In genomic region chr10:119105899-119106298, GRCh38 we compare ENCODE assay signal across 7 cellular contexts. TPM values are rescaled to one million over a fixed set of nuclear protein-coding genes. Genes with fewer than 3 reads are reported as not detected.
DNase-seq lines count a peak whose midpoint lies in the region; ATAC-seq and TF ChIP-seq lines count a peak whose summit lies in the region.
"Not testable (repeated sequence)": the region's sequence is repeated elsewhere in the genome, so short reads cannot be mapped to it uniquely, and the experiment has no call there.

No MANE protein-coding gene starts in this region.

- not testable (repeated sequence) for ATAC-seq in CD4-positive, alpha-beta T cell (ENCODE audit: poor library complexity); activated naive CD8-positive, alpha-beta T cell treated with anti-CD3 and anti-CD28 coated beads, Interleukin-2, amount 10 ng/mL, durations not matched to agents 7 days and 5 days (ENCODE audit: low read depth)

- intact Hi-C loops in CD4-positive, alpha-beta T cell (cut with DNase I, micrococcal nuclease): loop anchor here in 1 of 2 experiments (2.0 to 10.0 kb wide), 2 partner anchors 59 to 619 kb away; partner anchors contain the start of genes INPP5F and SFXN4

- not testable (repeated sequence) for H3F3A ChIP-seq in SK-N-SH (replicated peaks; ENCODE audit: insufficient read depth)

- peaks cover 25% of the 10 kb centered on the region for H3K36me3 Mint-ChIP-seq in CD4-positive, alpha-beta T cell (ENCODE audit: low read depth)
- peaks cover 23% of the 10 kb centered on the region for H3K36me3 Mint-ChIP-seq in activated CD4-positive, alpha-beta memory T cell treated with anti-CD3 and anti-CD28 coated beads, Interleukin-2, amount 10 ng/mL, durations not matched to agents 7 days and 5 days (ENCODE audit: low read depth)
- H3K36me3 Mint-ChIP-seq in activated naive CD8-positive, alpha-beta T cell treated with anti-CD3 and anti-CD28 coated beads, Interleukin-2, amount 10 ng/mL, durations not matched to agents 7 days and 5 days: not testable (repeated sequence)

- not testable (repeated sequence) for H3K27me3 ChIP-seq in CD4-positive, alpha-beta T cell (ENCODE audit: control insufficient read depth, insufficient read depth, low read length); SK-N-SH (ENCODE audit: insufficient read depth); hepatocyte; neutrophil

- not testable (repeated sequence) for H3K9me3 Mint-ChIP-seq in CD4-positive, alpha-beta T cell; activated CD4-positive, alpha-beta memory T cell treated with anti-CD3 and anti-CD28 coated beads, Interleukin-2, amount 10 ng/mL, durations not matched to agents 7 days and 5 days; activated naive CD8-positive, alpha-beta T cell treated with anti-CD3 and anti-CD28 coated beads, Interleukin-2, amount 10 ng/mL, durations not matched to agents 7 days and 5 days

- not testable (repeated sequence) for H3K9me2 ChIP-seq in SK-N-SH; hepatocyte (replicated peaks; ENCODE audit: insufficient read depth)

- TF ChIP-seq EP300 in SK-N-SH (IDR thresholded peaks at IDR 0.05; ENCODE audit: borderline replicate concordance in 1 of 2, low read depth in 1 of 2, low read length in 1 of 2): not testable (repeated sequence)

- peaks cover 55% of the 10 kb centered on the region for H3K36me3 ChIP-seq in KOPT-K1 (ENCODE audit: insufficient read depth, low read length)
- peaks cover 3 to 38% of the 10 kb centered on the region in 2 experiments for H3K36me3 ChIP-seq in SK-N-SH (replicated peaks in 1 of 2; ENCODE audit: control insufficient read depth in 1 of 2, insufficient read depth in 2 of 2, low read length in 1 of 2)
- H3K36me3 ChIP-seq in hepatocyte (replicated peaks; ENCODE audit: insufficient read depth, low read depth): not testable (repeated sequence)
- H3K36me3 ChIP-seq in neutrophil: peaks cover 26% of the 10 kb centered on the region

- not testable (repeated sequence) for TF ChIP-seq CTCF in CD4-positive, alpha-beta T cell (IDR thresholded peaks at IDR 0.05); SK-N-SH (IDR thresholded peaks at IDR 0.05); hepatocyte (IDR thresholded peaks at IDR 0.05; ENCODE audit: poor library complexity); neutrophil (IDR thresholded peaks at IDR 0.05)

- not testable (repeated sequence) for TF ChIP-seq RAD21 in SK-N-SH (IDR thresholded peaks at IDR 0.05; ENCODE audit: low read length)

- not testable (repeated sequence) for H3K27ac Mint-ChIP-seq in CD4-positive, alpha-beta T cell; activated CD4-positive, alpha-beta memory T cell treated with anti-CD3 and anti-CD28 coated beads, Interleukin-2, amount 10 ng/mL, durations not matched to agents 7 days and 5 days; activated naive CD8-positive, alpha-beta T cell treated with anti-CD3 and anti-CD28 coated beads, Interleukin-2, amount 10 ng/mL, durations not matched to agents 7 days and 5 days

- CTCF ChIA-PET in CD4-positive, alpha-beta T cell (lab: Charles Lee); activated CD4-positive, alpha-beta memory T cell treated with anti-CD3 and anti-CD28 coated beads, Interleukin-2, amount 10 ng/mL, durations not matched to agents 7 days and 5 days (lab: Charles Lee): not testable (repeated sequence)
- CTCF ChIA-PET in SK-N-SH (lab: Yijun Ruan, JAX): interaction anchor here (0.8 kb wide), 1 partner anchor 27 kb away, joined by 3 read pairs; no protein-coding TSS in a partner anchor

- not testable (repeated sequence) for H3K27ac ChIP-seq in CD4-positive, alpha-beta T cell (ENCODE audit: low read depth, low read length); SK-N-SH (ENCODE audit: low read depth in 2 of 2, low read length in 1 of 2); hepatocyte
- H3K27ac ChIP-seq in KOPT-K1 (ENCODE audit: low read depth, low read length, poor library complexity, severe bottlenecking) (peak overlapping the region; percentile 83), neutrophil (peak overlapping the region; percentile 86)

- peak overlapping the region; percentile 25 for H3K4me3 Mint-ChIP-seq in CD4-positive, alpha-beta T cell
- H3K4me3 Mint-ChIP-seq in activated CD4-positive, alpha-beta memory T cell treated with anti-CD3 and anti-CD28 coated beads, Interleukin-2, amount 10 ng/mL, durations not matched to agents 7 days and 5 days: peak overlapping the region; percentile 76
- H3K4me3 Mint-ChIP-seq in activated naive CD8-positive, alpha-beta T cell treated with anti-CD3 and anti-CD28 coated beads, Interleukin-2, amount 10 ng/mL, durations not matched to agents 7 days and 5 days: peak overlapping the region; percentile 81

- H3K4me3 ChIP-seq in SK-N-SH (ENCODE audit: low read depth in 2 of 2, low read length in 1 of 2); hepatocyte: not testable (repeated sequence)
- H3K4me3 ChIP-seq in neutrophil (ENCODE audit: low read depth in 1 of 2, low read length in 1 of 2): peak overlapping the region; percentile 79 to 92

- H3K9ac ChIP-seq in SK-N-SH: not testable (repeated sequence)

- H3K79me2 ChIP-seq in SK-N-SH (ENCODE audit: insufficient read depth): peaks cover 32% of the 10 kb centered on the region
- H3K79me2 ChIP-seq in hepatocyte: peaks cover 29% of the 10 kb centered on the region

- not testable (repeated sequence) for H2AFZ ChIP-seq in SK-N-SH (ENCODE audit: low read depth); hepatocyte

- DNase-seq in CD4-positive, alpha-beta T cell; SK-N-SH; activated CD4-positive, alpha-beta memory T cell treated with anti-CD3 and anti-CD28 coated beads, Interleukin-2, amount 10 ng/mL, durations not matched to agents 7 days and 5 days; activated naive CD8-positive, alpha-beta T cell treated with anti-CD3 and anti-CD28 coated beads, Interleukin-2, amount 10 ng/mL, durations not matched to agents 7 days and 5 days; hepatocyte (ENCODE audit: low spot score): not testable (repeated sequence)

- H4K20me1 ChIP-seq in SK-N-SH (ENCODE audit: insufficient read depth); hepatocyte (ENCODE audit: insufficient read depth, poor library complexity, severe bottlenecking): not testable (repeated sequence)

- peak overlapping the region; percentile 100 for H3K4me2 ChIP-seq in SK-N-SH
- peak overlapping the region; percentile 94 for H3K4me2 ChIP-seq in hepatocyte

- POLR2A ChIA-PET in CD4-positive, alpha-beta T cell (lab: Charles Lee): interaction anchor here (1.0 to 2.8 kb wide), 2 partner anchors 26 to 38 kb away, joined by 3 to 40 read pairs; partner anchors contain the start of gene EIF3A
- POLR2A ChIA-PET in SK-N-SH (lab: Yijun Ruan, JAX): not testable (repeated sequence)
- POLR2A ChIA-PET in activated CD4-positive, alpha-beta memory T cell treated with anti-CD3 and anti-CD28 coated beads, Interleukin-2, amount 10 ng/mL, durations not matched to agents 7 days and 5 days (lab: Charles Lee): interaction anchor here (1.6 to 7.0 kb wide), 5 partner anchors 15 to 76 kb away, joined by 3 to 111 read pairs (median 10); partner anchors contain the start of genes EIF3A and NANOS1
- POLR2A ChIA-PET in activated naive CD8-positive, alpha-beta T cell treated with anti-CD3 and anti-CD28 coated beads, Interleukin-2, amount 10 ng/mL, durations not matched to agents 7 days and 5 days (lab: Charles Lee): interaction anchor here (3.0 kb wide), 1 partner anchor 26 kb away, joined by 16 read pairs; the partner anchor contains the start of gene EIF3A

- peaks cover 13% of the 10 kb centered on the region for H3K4me1 Mint-ChIP-seq in CD4-positive, alpha-beta T cell (ENCODE audit: low read depth)
- H3K4me1 Mint-ChIP-seq in activated CD4-positive, alpha-beta memory T cell treated with anti-CD3 and anti-CD28 coated beads, Interleukin-2, amount 10 ng/mL, durations not matched to agents 7 days and 5 days: peaks cover 37% of the 10 kb centered on the region
- not testable (repeated sequence) for H3K4me1 Mint-ChIP-seq in activated naive CD8-positive, alpha-beta T cell treated with anti-CD3 and anti-CD28 coated beads, Interleukin-2, amount 10 ng/mL, durations not matched to agents 7 days and 5 days

- H3K9me3 ChIP-seq in CD4-positive, alpha-beta T cell (ENCODE audit: control insufficient read depth, low read length); KOPT-K1 (ENCODE audit: insufficient read depth, low read length, poor library complexity, severe bottlenecking); SK-N-SH; hepatocyte (ENCODE audit: low read depth); neutrophil: not testable (repeated sequence)

- 96% methylated on average over 7 of the region's 7 CpGs for WGBS in SK-N-SH (ENCODE audit: low lambda C conversion rate)
- 98% methylated on average over 7 of the region's 7 CpGs for WGBS in hepatocyte (ENCODE audit: low lambda C conversion rate, missing lambda C conversion rate)

- not testable (repeated sequence) for H3K4me1 ChIP-seq in SK-N-SH (ENCODE audit: control insufficient read depth in 1 of 2, insufficient read depth in 2 of 2, low read depth in 1 of 2, low read length in 1 of 2)
- H3K4me1 ChIP-seq in hepatocyte (ENCODE audit: insufficient read depth) (peaks cover 10% of the 10 kb centered on the region), neutrophil (ENCODE audit: control insufficient read depth in 1 of 2, insufficient read depth in 1 of 2, low read depth in 1 of 2, low read length in 1 of 2) (peaks cover 46 to 51% of the 10 kb centered on the region in 2 experiments)

- not testable (repeated sequence) for H3K27me3 Mint-ChIP-seq in CD4-positive, alpha-beta T cell; activated CD4-positive, alpha-beta memory T cell treated with anti-CD3 and anti-CD28 coated beads, Interleukin-2, amount 10 ng/mL, durations not matched to agents 7 days and 5 days; activated naive CD8-positive, alpha-beta T cell treated with anti-CD3 and anti-CD28 coated beads, Interleukin-2, amount 10 ng/mL, durations not matched to agents 7 days and 5 days

RNA-seq across cellular contexts. Expression of gene DENND10, which starts 2.0 kb away (rescaled TPM):
- 10 to 100 TPM; 40.4 to 45.6 TPM for total RNA-seq in CD4-positive, alpha-beta T cell
- polyA plus RNA-seq in SK-N-SH (2012; rRNA removed) (48.4 and 54.7 TPM in 2 replicates), hepatocyte (64.4 and 75.3 TPM in 2 replicates)
- 63.8 and 67.7 TPM in 2 replicates for polyA plus RNA-seq in SK-N-SH (2012; cell fraction: cytosol; rRNA removed)
- polyA plus RNA-seq in SK-N-SH (2012; cell fraction: nucleus; rRNA removed): 31.9 and 46.3 TPM in 2 replicates
- 10 to 100 TPM; 52.4 to 57.1 TPM for total RNA-seq in activated CD4-positive, alpha-beta memory T cell treated with anti-CD3 and anti-CD28 coated beads, Interleukin-2, amount 10 ng/mL, durations not matched to agents 7 days and 5 days
- 10 to 100 TPM; 38.8 to 43.1 TPM for total RNA-seq in activated naive CD8-positive, alpha-beta T cell treated with anti-CD3 and anti-CD28 coated beads, Interleukin-2, amount 10 ng/mL, durations not matched to agents 7 days and 5 days
- 94.7 and 106 TPM in 2 replicates for total RNA-seq in hepatocyte

RNA-seq across cellular contexts. Expression of gene EIF3A, which starts 25.3 kb away (rescaled TPM):
- 100 to 1,000 TPM; 129 TPM for total RNA-seq in CD4-positive, alpha-beta T cell
- polyA plus RNA-seq in SK-N-SH (2012; rRNA removed): 24.5 and 25.8 TPM in 2 replicates
- polyA plus RNA-seq in SK-N-SH (2012; cell fraction: cytosol; rRNA removed): 39.0 and 50.0 TPM in 2 replicates
- polyA plus RNA-seq in SK-N-SH (2012; cell fraction: nucleus; rRNA removed): 25.6 and 33.6 TPM in 2 replicates
- 100 to 1,000 TPM; 129 to 130 TPM for total RNA-seq in activated CD4-positive, alpha-beta memory T cell treated with anti-CD3 and anti-CD28 coated beads, Interleukin-2, amount 10 ng/mL, durations not matched to agents 7 days and 5 days
- 100 to 1,000 TPM; 105 to 111 TPM for total RNA-seq in activated naive CD8-positive, alpha-beta T cell treated with anti-CD3 and anti-CD28 coated beads, Interleukin-2, amount 10 ng/mL, durations not matched to agents 7 days and 5 days
- 93.7 and 97.2 TPM in 2 replicates for total RNA-seq in hepatocyte
- polyA plus RNA-seq in hepatocyte: 53.2 and 56.6 TPM in 2 replicates

RNA-seq across cellular contexts. Expression of gene SFXN4, which starts 59.6 kb away (rescaled TPM):
- 1 to 10 TPM; 7.1 to 7.8 TPM for total RNA-seq in CD4-positive, alpha-beta T cell
- polyA plus RNA-seq in SK-N-SH (2012; rRNA removed) (24.2 and 32.0 TPM in 2 replicates), hepatocyte (40.3 and 41.5 TPM in 2 replicates)
- polyA plus RNA-seq in SK-N-SH (2012; cell fraction: cytosol; rRNA removed): 23.0 and 33.1 TPM in 2 replicates
- polyA plus RNA-seq in SK-N-SH (2012; cell fraction: nucleus; rRNA removed): 67.8 and 86.1 TPM in 2 replicates
- 10 to 100 TPM; 19.6 to 22.6 TPM for total RNA-seq in activated CD4-positive, alpha-beta memory T cell treated with anti-CD3 and anti-CD28 coated beads, Interleukin-2, amount 10 ng/mL, durations not matched to agents 7 days and 5 days
- total RNA-seq in activated naive CD8-positive, alpha-beta T cell treated with anti-CD3 and anti-CD28 coated beads, Interleukin-2, amount 10 ng/mL, durations not matched to agents 7 days and 5 days: 10 to 100 TPM; 23.2 to 24.1 TPM
- total RNA-seq in hepatocyte: 22.8 and 27.2 TPM in 2 replicates

Comparison
In these comparisons a context has a peak if more than half of its experiments do, and no peak if none do; other contexts are left out.
1. H3K4me3 Mint-ChIP-seq: peak in every context shown above with its lines; median percentile 81 in activated naive CD8-positive, alpha-beta T cell treated with anti-CD3 and anti-CD28 coated beads, Interleukin-2, amount 10 ng/mL, durations not matched to agents 7 days and 5 days; 76 in activated CD4-positive, alpha-beta memory T cell treated with anti-CD3 and anti-CD28 coated beads, Interleukin-2, amount 10 ng/mL, durations not matched to agents 7 days and 5 days; 25 in CD4-positive, alpha-beta T cell.